Comparison of ENCODE assay signal across 15 cellular contexts in genomic region chr1:245991266-245991665, GRCh38.
DNase-seq lines count a peak whose midpoint lies in the region; ATAC-seq and TF ChIP-seq lines count a peak whose summit lies in the region.
"Had no signal": no experiment of that assay in that cellular context is flagged by ENCODE, and none has a peak within 500 bp of the region (broad histone marks: within the 10 kb centered on the region; RNA-seq: fewer than 3 reads in every experiment).

No MANE protein-coding gene starts in this region.

- H2BK5ac ChIP-seq in neuronal stem cell (ENCODE audit: low read length), result no peak overlapping the region

- TF ChIP-seq POLR2A in upper lobe of left lung (IDR thresholded peaks at IDR 0.05), result no peak

- 49% methylated on average over 4 of the region's 4 CpGs for WGBS in hepatocyte (ENCODE audit: low lambda C conversion rate, missing lambda C conversion rate)
- WGBS in neuronal stem cell (ENCODE audit: extremely low coverage in 2 of 2, insufficient read length in 2 of 2, insufficient replicate concordance in 1 of 2), 2 donors, result no CpG with 5 or more reads among the region's 4 CpGs
- 81 to 92% methylated on average over 4 of the region's 4 CpGs for WGBS in upper lobe of left lung, 2 donors

- H3K4me2 ChIP-seq in hepatocyte, result peak overlapping the region; percentile 44
- no peak overlapping the region for H3K4me2 ChIP-seq in neuronal stem cell (ENCODE audit: insufficient read depth, low read length, poor library complexity, severe bottlenecking)
- H3K4me2 ChIP-seq: BLaER1 had no signal

- no peak overlapping the region for H3K9ac ChIP-seq in neuronal stem cell (ENCODE audit: low read depth, low read length, poor library complexity)
- H3K9ac ChIP-seq: BLaER1, GM23248 had no signal

- no peaks in the 10 kb centered on the region for H4K20me1 ChIP-seq in hepatocyte (ENCODE audit: insufficient read depth, poor library complexity, severe bottlenecking)
- H4K20me1 ChIP-seq: BLaER1 had no signal

- H3K9me3 ChIP-seq in cardiac muscle cell (ENCODE audit: low read depth) (no peaks in the 10 kb centered on the region), right atrium auricular region (no peaks in the 10 kb centered on the region), hepatocyte (ENCODE audit: low read depth) (no peaks in the 10 kb centered on the region), neuronal stem cell (replicated peaks in 1 of 2; ENCODE audit: control insufficient read depth in 2 of 2, insufficient read depth in 1 of 2, low read depth in 1 of 2, low read length in 2 of 2) (no peaks in the 10 kb centered on the region), upper lobe of left lung (no peaks in the 10 kb centered on the region)
- H3K9me3 ChIP-seq: BLaER1, Caco-2 had no signal

- ATAC-seq in upper lobe of left lung (ENCODE audit: low FRiP score in 2 of 2) (no peak), T-cell (replicated peaks in 1 of 4) (no peak)
- ATAC-seq: HCT116 had no signal

- no peak overlapping the region for H2AK5ac ChIP-seq in neuronal stem cell (ENCODE audit: low read depth, low read length)

- H3K27me3 ChIP-seq in cardiac muscle cell (no peaks in the 10 kb centered on the region), right atrium auricular region (no peaks in the 10 kb centered on the region), hepatocyte (no peaks in the 10 kb centered on the region), neuronal stem cell (ENCODE audit: control insufficient read depth in 3 of 3, insufficient read depth in 3 of 3, low read depth in 1 of 3, low read length in 3 of 3) (no peaks in the 10 kb centered on the region), upper lobe of left lung (no peaks in the 10 kb centered on the region)
- H3K27me3 ChIP-seq: BLaER1 had no signal

- peaks cover 0 to 1% (median 0%) of the 10 kb centered on the region in 3 donors for H3K4me1 Mint-ChIP-seq in T-cell
- H3K4me1 Mint-ChIP-seq: CD8-positive, alpha-beta memory T cell had no signal

- no peaks in the 10 kb centered on the region for H3K9me3 Mint-ChIP-seq in T-cell
- H3K9me3 Mint-ChIP-seq: CD8-positive, alpha-beta memory T cell had no signal

- no peak overlapping the region for H3K27ac Mint-ChIP-seq in T-cell
- H3K27ac Mint-ChIP-seq: CD8-positive, alpha-beta memory T cell had no signal

- H3K23ac ChIP-seq in neuronal stem cell (ENCODE audit: low read depth, low read length, poor library complexity), result peak overlapping the region; percentile 47

- peak overlapping the region; percentile 57 for H3K27ac ChIP-seq in cardiac muscle cell
- H3K27ac ChIP-seq in right atrium auricular region, result no peak overlapping the region
- H3K27ac ChIP-seq in hepatocyte, result peak overlapping the region; percentile 68
- no peak overlapping the region for H3K27ac ChIP-seq in neuronal stem cell (replicated peaks; ENCODE audit: low read length)
- H3K27ac ChIP-seq in upper lobe of left lung, result no peak overlapping the region
- H3K27ac ChIP-seq: BLaER1, GM23248 had no signal

- H3K4me1 ChIP-seq in cardiac muscle cell (ENCODE audit: low read depth), result peaks cover 12% of the 10 kb centered on the region
- no peaks in the 10 kb centered on the region for H3K4me1 ChIP-seq in right atrium auricular region
- peaks cover 22% of the 10 kb centered on the region for H3K4me1 ChIP-seq in hepatocyte (ENCODE audit: insufficient read depth)
- peaks cover 0 to 6% of the 10 kb centered on the region in 2 donors for H3K4me1 ChIP-seq in neuronal stem cell (ENCODE audit: control insufficient read depth in 2 of 2, insufficient read depth in 1 of 2, low read depth in 1 of 2, low read length in 2 of 2)
- peaks cover 0 to 10% (median 0%) of the 10 kb centered on the region in 4 donors for H3K4me1 ChIP-seq in upper lobe of left lung
- H3K4me1 ChIP-seq: BLaER1 had no signal

- H3K4me3 ChIP-seq in cardiac muscle cell (no peak overlapping the region), right atrium auricular region (no peak overlapping the region), hepatocyte (no peak overlapping the region), neuronal stem cell (ENCODE audit: low read length in 2 of 2) (no peak overlapping the region), upper lobe of left lung (no peak overlapping the region)
- H3K4me3 ChIP-seq: BLaER1, GM12878, GM23248 had no signal

- H3K27me3 Mint-ChIP-seq in T-cell, result no peaks in the 10 kb centered on the region

- no peaks in the 10 kb centered on the region for H3K79me2 ChIP-seq in hepatocyte

- no peaks in the 10 kb centered on the region for H3K9me2 ChIP-seq in hepatocyte (replicated peaks; ENCODE audit: insufficient read depth)

- no peak overlapping the region for H3K18ac ChIP-seq in neuronal stem cell (ENCODE audit: low read length)

- no peak overlapping the region for H2AFZ ChIP-seq in hepatocyte
- no peak overlapping the region for H2AFZ ChIP-seq in neuronal stem cell (ENCODE audit: low read length)
- H2AFZ ChIP-seq: GM23248 had no signal

- no peak overlapping the region for H2BK15ac ChIP-seq in neuronal stem cell (ENCODE audit: low read length)

- no peak overlapping the region for H3K14ac ChIP-seq in neuronal stem cell (ENCODE audit: low read length)

- CTCF ChIA-PET in T-cell (lab: Charles Lee), result interaction anchor here in 1 of 2 donors (0.6 kb wide), 1 partner anchor 8 kb away, joined by 3 read pairs; no protein-coding TSS in a partner anchor

- no peak for TF ChIP-seq EP300 in upper lobe of left lung (IDR thresholded peaks at IDR 0.05)

- H3K79me1 ChIP-seq in neuronal stem cell (ENCODE audit: low read depth, low read length), result no peaks in the 10 kb centered on the region

- H2BK120ac ChIP-seq in neuronal stem cell (ENCODE audit: low read depth, low read length), result no peak overlapping the region

- DNase-seq in cardiac muscle cell (ENCODE audit: low read depth in 1 of 2, low spot score in 1 of 2), result peak in 1 of 2 donors; percentile 59
- no peak for DNase-seq in right atrium auricular region (ENCODE audit: low spot score)
- no peak for DNase-seq in hepatocyte (ENCODE audit: low spot score)
- no peak for DNase-seq in neuronal stem cell (ENCODE audit: low spot score)
- no peak for DNase-seq in upper lobe of left lung
- DNase-seq in T-cell, result no peak
- no peak for DNase-seq in D341Med (ENCODE audit: low spot score)
- DNase-seq: 8988T; AML-193; CD8-positive, alpha-beta memory T cell; GM23248 had no signal

- TF ChIP-seq CTCF in cardiac muscle cell (IDR thresholded peaks at IDR 0.05; ENCODE audit: low read depth, low read length) (no peak), right atrium auricular region (IDR thresholded peaks at IDR 0.05) (no peak), hepatocyte (IDR thresholded peaks at IDR 0.05; ENCODE audit: poor library complexity) (no peak), upper lobe of left lung (IDR thresholded peaks at IDR 0.05) (no peak)

- no peak overlapping the region for H3K4ac ChIP-seq in neuronal stem cell (ENCODE audit: low read length)

- no peak overlapping the region for H4K91ac ChIP-seq in neuronal stem cell (ENCODE audit: low read depth, low read length, poor library complexity)

- no peak overlapping the region for H2BK12ac ChIP-seq in neuronal stem cell (ENCODE audit: low read length)

- no peak overlapping the region for H3K4me3 Mint-ChIP-seq in T-cell

- peaks cover 21% of the 10 kb centered on the region for H3K36me3 Mint-ChIP-seq in T-cell

- H4K8ac ChIP-seq in neuronal stem cell (ENCODE audit: low read depth, low read length), result no peak overlapping the region

- POLR2A ChIA-PET in T-cell (lab: Charles Lee), result no interaction called here

- no peaks in the 10 kb centered on the region for H3K36me3 ChIP-seq in cardiac muscle cell
- H3K36me3 ChIP-seq in right atrium auricular region, result no peaks in the 10 kb centered on the region
- no peaks in the 10 kb centered on the region for H3K36me3 ChIP-seq in hepatocyte (replicated peaks; ENCODE audit: insufficient read depth, low read depth)
- no peaks in the 10 kb centered on the region for H3K36me3 ChIP-seq in neuronal stem cell (replicated peaks in 1 of 2; ENCODE audit: control insufficient read depth in 2 of 2, insufficient read depth in 2 of 2, low read length in 2 of 2)
- no peaks in the 10 kb centered on the region for H3K36me3 ChIP-seq in upper lobe of left lung
- H3K36me3 ChIP-seq: BLaER1 had no signal

Comparison
In these comparisons a context has a peak if more than half of its experiments do, and no peak if none do; other contexts are left out.
1. H3K27ac ChIP-seq: peak in cardiac muscle cell (single experiment) and hepatocyte (single experiment); none in right atrium auricular region (0 of 2), neuronal stem cell (single experiment) and upper lobe of left lung (0 of 4).